Comparison of ENCODE assay signal across 10 cellular contexts in the genomic region with DNA sequence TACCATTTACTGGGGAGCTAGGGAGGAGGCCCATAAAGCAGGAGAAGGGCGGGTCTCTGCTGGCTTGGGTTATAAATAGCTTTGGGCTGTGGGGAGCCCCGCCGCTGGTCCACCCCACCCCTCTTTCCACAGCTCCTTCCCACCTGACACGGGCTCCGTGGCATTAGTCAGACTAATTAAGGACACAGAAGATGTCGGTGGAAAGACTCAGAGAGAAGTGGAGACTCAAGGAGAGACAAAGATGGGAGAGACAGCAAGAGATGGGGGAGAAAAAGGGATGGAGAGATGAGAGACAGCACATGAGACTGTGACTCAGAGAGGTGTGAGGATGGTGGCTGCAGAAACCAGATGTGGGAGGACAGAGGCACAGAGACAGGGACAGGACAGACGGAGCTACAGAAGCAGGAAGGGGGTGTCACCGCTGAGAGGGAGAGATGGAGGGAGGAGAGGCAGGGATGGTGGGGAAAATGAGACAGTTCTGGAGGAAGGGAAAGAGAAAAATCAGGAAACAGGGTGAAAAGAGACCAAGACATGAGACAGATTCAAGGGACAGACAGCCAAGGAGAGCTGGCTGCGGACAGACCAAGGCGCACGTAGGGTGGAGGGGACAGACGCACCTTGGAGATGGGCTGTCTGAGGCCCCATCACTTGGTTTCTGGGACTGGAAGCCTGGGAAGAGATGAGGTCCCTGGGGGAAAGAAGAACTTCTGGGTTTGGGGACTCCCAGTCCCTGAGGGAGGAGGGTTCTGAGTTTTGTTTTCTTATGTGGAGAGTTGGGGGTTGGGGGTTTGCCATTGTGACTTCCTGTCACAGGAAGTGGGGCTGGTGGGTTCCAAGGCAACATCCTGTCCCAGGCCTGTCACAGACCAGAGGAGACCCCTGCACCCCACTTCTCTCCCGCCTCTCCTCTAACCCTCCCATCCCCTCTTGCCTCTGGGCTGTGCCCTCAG. TPM values are rescaled to one million over a fixed set of nuclear protein-coding genes. Genes with fewer than 3 reads are reported as not detected.
DNase-seq lines count a peak whose midpoint lies in the region; ATAC-seq and TF ChIP-seq lines count a peak whose summit lies in the region.
"Had no signal": no experiment of that assay in that cellular context is flagged by ENCODE, and none has a peak within 500 bp of the region (broad histone marks: within the 10 kb centered on the region; RNA-seq: fewer than 3 reads in every experiment).

No MANE protein-coding gene starts in this region.

- H3K4me3 ChIP-seq in DOHH2 (ENCODE audit: low read length) (peak overlapping the region; percentile 99), Peyer's patch (peak overlapping the region; percentile 31 to 94 (median 35))

- peaks cover 29% of the 10 kb centered on the region for H3K4me1 Mint-ChIP-seq in osteocyte (ENCODE audit: unreplicated experiment)

- peaks cover 78% of the 10 kb centered on the region for H3K79me2 ChIP-seq in DOHH2 (ENCODE audit: control insufficient read depth, low read length)

- H3K36me3 Mint-ChIP-seq in osteocyte (ENCODE audit: unreplicated experiment), result peaks cover 3% of the 10 kb centered on the region

- H3F3A ChIP-seq in DOHH2 (ENCODE audit: control insufficient read depth, insufficient read depth), result peaks cover 17% of the 10 kb centered on the region

- TF ChIP-seq POLR2A in Peyer's patch (IDR thresholded peaks at IDR 0.05), result no peak

- H3K27ac ChIP-seq in DOHH2 (ENCODE audit: low read depth, low read length) (peak overlapping the region; percentile 99), Peyer's patch (peak overlapping the region; percentile 60 to 98 (median 80)), angular gyrus (ENCODE audit: low read depth, low read length) (peak overlapping the region; percentile 83)

- no peaks in the 10 kb centered on the region for H3K9me3 Mint-ChIP-seq in osteocyte (ENCODE audit: unreplicated experiment)

- H4K20me1 ChIP-seq in DOHH2 (ENCODE audit: control insufficient read depth, insufficient read depth, low read depth, low read length), result no peaks in the 10 kb centered on the region

- peak in 2 of 3 donors; percentile 87 to 91 for DNase-seq in Peyer's patch
- no peak for DNase-seq in osteocyte (ENCODE audit: extremely low spot score, unreplicated experiment)
- DNase-seq in SIG-M5 (lab: John Stamatoyannopoulos, UW), result no peak
- DNase-seq in NCI-H1417 treated with DMSO at 0.1 percent for 48 hours (lab: John Stamatoyannopoulos, UW), result no peak
- no peak for DNase-seq in NCI-H446 (lab: John Stamatoyannopoulos, UW)
- DNase-seq: NCI-H82 had no signal

- no peak for ATAC-seq in GM19463 (IDR thresholded peaks at IDR 0.05; ENCODE audit: unreplicated experiment)

- H3K9me2 ChIP-seq in DOHH2 (replicated peaks; ENCODE audit: control insufficient read depth, low read length), result no peaks in the 10 kb centered on the region

- no peaks in the 10 kb centered on the region for H3K27me3 Mint-ChIP-seq in osteocyte (ENCODE audit: unreplicated experiment)

- TF ChIP-seq CTCF in DOHH2 (IDR thresholded peaks at IDR 0.05; ENCODE audit: low read depth, low read length, poor library complexity, severe bottlenecking), result no peak
- no peak for TF ChIP-seq CTCF in Peyer's patch (IDR thresholded peaks at IDR 0.05)
- no peak for TF ChIP-seq CTCF in osteocyte (IDR thresholded peaks at IDR 0.05)

- H3K4me1 ChIP-seq in DOHH2 (ENCODE audit: control insufficient read depth, low read length) (peaks cover 63% of the 10 kb centered on the region), Peyer's patch (peaks cover 0 to 37% (median 21%) of the 10 kb centered on the region in 4 donors)

- H3K9me3 ChIP-seq in DOHH2 (ENCODE audit: control insufficient read depth, insufficient read depth, low read length) (no peaks in the 10 kb centered on the region), Peyer's patch (no peaks in the 10 kb centered on the region)

- no peak overlapping the region for H3K4me3 Mint-ChIP-seq in osteocyte (ENCODE audit: unreplicated experiment)

- peak overlapping the region; percentile 27 for H3K27ac Mint-ChIP-seq in osteocyte (ENCODE audit: unreplicated experiment)

- H3K36me3 ChIP-seq in DOHH2 (ENCODE audit: control insufficient read depth, low read length), result peaks cover 87% of the 10 kb centered on the region
- H3K36me3 ChIP-seq in Peyer's patch, result peaks cover 0 to 32% (median 0%) of the 10 kb centered on the region in 3 donors

- peak overlapping the region; percentile 100 for H3K4me2 ChIP-seq in DOHH2 (ENCODE audit: low read length)

- H3K27me3 ChIP-seq in DOHH2 (ENCODE audit: control insufficient read depth, low read length), result no peaks in the 10 kb centered on the region
- no peaks in the 10 kb centered on the region for H3K27me3 ChIP-seq in Peyer's patch

RNA-seq across cellular contexts. Expression of a gene that starts 4.1 kb away (rescaled TPM):
- total RNA-seq in Peyer's patch (100 to 1,000 TPM in 3 of 4 donors, 10 to 100 TPM in 1; 90.0 to 368 (median 148) TPM), osteocyte (85.1 and 97.3 TPM in 2 replicates)

RNA-seq across cellular contexts. Expression of a gene that starts 10.0 kb away (rescaled TPM):
- total RNA-seq in Peyer's patch, result 10 to 100 TPM in 1 of 4 donors, 1 to 10 TPM in 3; 2.8 to 65.2 (median 4.2) TPM
- not detected in 2 replicates for total RNA-seq in osteocyte

RNA-seq across cellular contexts. Expression of a gene that starts 27.0 kb away (rescaled TPM):
- total RNA-seq in Peyer's patch (100 to 1,000 TPM; 363 to 861 (median 619) TPM), osteocyte (1,810 and 1,837 TPM in 2 replicates)

RNA-seq across cellular contexts. Expression of a gene that starts 41.2 kb away (rescaled TPM):
- total RNA-seq in Peyer's patch (1 to 10 TPM in 2 of 4 donors, under 1 TPM in 1, not detected in 1; 0.94 to 1.7 (median 1.7) TPM), osteocyte (0.29 and 0.38 TPM in 2 replicates)
- total RNA-seq: glomerular endothelial cell had no signal

RNA-seq across cellular contexts. Expression of a gene that starts 42.2 kb away (rescaled TPM):
- total RNA-seq in Peyer's patch, result not detected
- total RNA-seq in osteocyte, result not detected in 2 replicates
- total RNA-seq: glomerular endothelial cell had no signal

Comparison
In these comparisons a context has a peak if more than half of its experiments do, and no peak if none do; other contexts are left out.
1. DNase-seq: peak in Peyer's patch (2 of 3); none in osteocyte (single experiment), SIG-M5 (single experiment), NCI-H1417 treated with DMSO at 0.1 percent for 48 hours (single experiment) and NCI-H446 (0 of 2).
2. Peak in every context shown above with its lines, with median percentiles within 50 percentile points of each other: H3K27ac ChIP-seq.